Comparison of ENCODE assay signal across 26 cellular contexts in the genomic region with DNA sequence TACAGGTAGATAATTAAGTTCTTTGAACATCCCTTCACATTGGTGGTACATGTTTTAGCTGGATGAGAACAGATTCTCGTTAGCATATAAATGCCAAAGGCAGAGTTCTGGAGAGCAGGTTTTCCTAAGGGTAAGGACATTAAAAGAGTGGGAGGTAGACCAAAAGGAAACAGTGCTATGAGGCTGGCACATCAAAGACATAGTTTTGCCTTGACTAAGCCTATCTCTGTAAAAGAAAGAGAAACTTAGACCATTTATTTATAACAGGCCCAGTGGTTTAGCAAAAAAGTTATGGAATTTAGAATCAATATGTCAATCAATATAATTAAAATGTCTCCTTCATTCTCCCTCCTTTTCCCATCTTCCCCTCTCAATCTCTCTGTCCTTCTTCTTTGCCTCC.
DNase-seq lines count a peak whose midpoint lies in the region; ATAC-seq and TF ChIP-seq lines count a peak whose summit lies in the region.
"Had no signal": no experiment of that assay in that cellular context is flagged by ENCODE, and none has a peak within 500 bp of the region (broad histone marks: within the 10 kb centered on the region; RNA-seq: fewer than 3 reads in every experiment).

No MANE protein-coding gene starts in this region.

- intact Hi-C loops in natural killer cell (cut with micrococcal nuclease): no loop called here
- intact Hi-C loops in left lung (cut with DNase I): no loop called here
- intact Hi-C loops in right cardiac atrium (cut with DNase I): no loop called here

- WGBS in right cardiac atrium: 77% methylated on average over 1 of the region's 1 CpG

- H3K4me3 Mint-ChIP-seq in natural killer cell treated with Interleukin-12 subunit alpha and Interleukin-12 subunit beta and Interleukin-15 and Interleukin-18, amount 100 ng/mL, for 72 hours: peak overlapping the region; percentile 8
- H3K4me3 Mint-ChIP-seq in natural killer cell (no peak overlapping the region), T-helper 17 cell (peak overlapping the region; percentile 52)
- H3K4me3 Mint-ChIP-seq: central memory CD8-positive, alpha-beta T cell; IgD-negative memory B cell had no signal

- H3K27ac Mint-ChIP-seq in natural killer cell treated with Interleukin-12 subunit alpha and Interleukin-12 subunit beta and Interleukin-15 and Interleukin-18, amount 100 ng/mL, for 72 hours: peak overlapping the region; percentile 31 to 63
- H3K27ac Mint-ChIP-seq in natural killer cell (no peak overlapping the region), T-helper 17 cell (peak overlapping the region; percentile 41)

- no peaks in the 10 kb centered on the region for H3K4me1 ChIP-seq in BE2C
- H3K4me1 ChIP-seq in left lung: peaks cover 0 to 25% of the 10 kb centered on the region in 2 donors
- H3K4me1 ChIP-seq in right cardiac atrium (ENCODE audit: control insufficient read depth, insufficient read depth, low read length): no peaks in the 10 kb centered on the region
- H3K4me1 ChIP-seq: lower lobe of right lung, upper lobe of right lung had no signal

- H3K27me3 Mint-ChIP-seq in natural killer cell treated with Interleukin-12 subunit alpha and Interleukin-12 subunit beta and Interleukin-15 and Interleukin-18, amount 100 ng/mL, for 72 hours: no peaks in the 10 kb centered on the region
- no peaks in the 10 kb centered on the region for H3K27me3 Mint-ChIP-seq in natural killer cell (ENCODE audit: low read depth in 2 of 2)
- H3K27me3 Mint-ChIP-seq in T-helper 17 cell: no peaks in the 10 kb centered on the region
- H3K27me3 Mint-ChIP-seq: central memory CD8-positive, alpha-beta T cell; IgD-negative memory B cell had no signal

- no peak for DNase-seq in natural killer cell treated with Interleukin-12 subunit alpha and Interleukin-12 subunit beta and Interleukin-15 and Interleukin-18, amount 100 ng/mL, for 72 hours (ENCODE audit: low spot score)
- DNase-seq in natural killer cell: no peak
- no peak for DNase-seq in T-helper 17 cell
- peak; percentile 31 for DNase-seq in iris pigment epithelial cell (ENCODE audit: low read depth)
- no peak for DNase-seq in BE2C
- no peak for DNase-seq in left lung
- DNase-seq in right cardiac atrium: no peak
- DNase-seq in activated effector memory CD4-positive, alpha-beta T cell treated with anti-CD3 and anti-CD28 coated beads, Interleukin-2, amount 50 U/mL, for 16 hours: no peak
- DNase-seq: activated CD4-positive, alpha-beta T cell treated with anti-CD3 and anti-CD28 coated beads, Interleukin-2, amount 50 U/mL, for 1 hour; activated gamma-delta T cell; anterior cingulate cortex; COR-L47; dermis blood vessel endothelial cell; DMS79; kidney; lower lobe of right lung; mucosa of descending colon; NCI-H2081; NCI-H226; RPMI8226; sigmoid colon; SK-N-SH; upper lobe of right lung; WERI-Rb-1 had no signal

- H3K9me3 Mint-ChIP-seq in natural killer cell treated with Interleukin-12 subunit alpha and Interleukin-12 subunit beta and Interleukin-15 and Interleukin-18, amount 100 ng/mL, for 72 hours: peaks cover 3% of the 10 kb centered on the region
- H3K9me3 Mint-ChIP-seq in natural killer cell: peaks cover 0 to 2% of the 10 kb centered on the region in 2 donors
- H3K9me3 Mint-ChIP-seq: central memory CD8-positive, alpha-beta T cell had no signal

- H3K4me1 Mint-ChIP-seq in natural killer cell treated with Interleukin-12 subunit alpha and Interleukin-12 subunit beta and Interleukin-15 and Interleukin-18, amount 100 ng/mL, for 72 hours (ENCODE audit: low read depth in 2 of 2): peaks cover 42 to 50% of the 10 kb centered on the region in 2 donors
- H3K4me1 Mint-ChIP-seq in natural killer cell: peaks cover 0 to 5% of the 10 kb centered on the region in 2 donors
- H3K4me1 Mint-ChIP-seq in T-helper 17 cell: peaks cover 27% of the 10 kb centered on the region

- peak; percentile 43 to 62 for ATAC-seq in natural killer cell treated with Interleukin-12 subunit alpha and Interleukin-12 subunit beta and Interleukin-15 and Interleukin-18, amount 100 ng/mL, for 72 hours
- ATAC-seq in natural killer cell: no peak
- peak; percentile 32 for ATAC-seq in T-helper 17 cell
- no peak for ATAC-seq in left lung
- ATAC-seq in right cardiac atrium: no peak
- ATAC-seq: lower lobe of right lung, mucosa of descending colon, upper lobe of right lung had no signal

- H3K4me3 ChIP-seq in BE2C (ENCODE audit: low read depth, low read length) (no peak overlapping the region), left lung (no peak overlapping the region), right cardiac atrium (ENCODE audit: low read length) (no peak overlapping the region)
- H3K4me3 ChIP-seq: lower lobe of right lung, mucosa of descending colon, sigmoid colon, upper lobe of right lung had no signal

- no peaks in the 10 kb centered on the region for H3K36me3 ChIP-seq in BE2C
- no peaks in the 10 kb centered on the region for H3K36me3 ChIP-seq in left lung
- H3K36me3 ChIP-seq: lower lobe of right lung, sigmoid colon, upper lobe of right lung, WERI-Rb-1 had no signal

- H3K9me3 ChIP-seq in T-helper 17 cell (ENCODE audit: control insufficient read depth, low read length, poor library complexity, severe bottlenecking) (no peaks in the 10 kb centered on the region), BE2C (no peaks in the 10 kb centered on the region), left lung (no peaks in the 10 kb centered on the region), right cardiac atrium (ENCODE audit: control insufficient read depth, low read length) (no peaks in the 10 kb centered on the region)
- H3K9me3 ChIP-seq: lower lobe of right lung, mucosa of descending colon, sigmoid colon, SK-N-SH, upper lobe of right lung had no signal

- no peak overlapping the region for H3K27ac ChIP-seq in left lung
- no peak overlapping the region for H3K27ac ChIP-seq in right cardiac atrium (ENCODE audit: low read length)
- H3K27ac ChIP-seq: lower lobe of right lung, sigmoid colon, upper lobe of right lung, WERI-Rb-1 had no signal

- peaks cover 10% of the 10 kb centered on the region for H3K36me3 Mint-ChIP-seq in natural killer cell treated with Interleukin-12 subunit alpha and Interleukin-12 subunit beta and Interleukin-15 and Interleukin-18, amount 100 ng/mL, for 72 hours
- H3K36me3 Mint-ChIP-seq in natural killer cell: no peaks in the 10 kb centered on the region
- H3K36me3 Mint-ChIP-seq in T-helper 17 cell (ENCODE audit: low read depth): no peaks in the 10 kb centered on the region
- H3K36me3 Mint-ChIP-seq: IgD-negative memory B cell had no signal

- H3K27me3 ChIP-seq in BE2C: no peaks in the 10 kb centered on the region
- H3K27me3 ChIP-seq in left lung: no peaks in the 10 kb centered on the region
- no peaks in the 10 kb centered on the region for H3K27me3 ChIP-seq in right cardiac atrium (ENCODE audit: control insufficient read depth, insufficient read depth)
- H3K27me3 ChIP-seq: sigmoid colon, upper lobe of right lung had no signal

- no peak for TF ChIP-seq CTCF in natural killer cell (IDR thresholded peaks at IDR 0.05)
- no peak for TF ChIP-seq CTCF in BE2C (IDR thresholded peaks at IDR 0.05; ENCODE audit: low read depth, low read length)
- TF ChIP-seq CTCF in left lung (IDR thresholded peaks at IDR 0.05): no peak

Comparison
In these comparisons a context has a peak if more than half of its experiments do, and no peak if none do; other contexts are left out.
1. ATAC-seq: peak in natural killer cell treated with Interleukin-12 subunit alpha and Interleukin-12 subunit beta and Interleukin-15 and Interleukin-18, amount 100 ng/mL, for 72 hours (2 of 2) and T-helper 17 cell (single experiment); none in natural killer cell (0 of 3), left lung (single experiment) and right cardiac atrium (0 of 2).
2. H3K27ac Mint-ChIP-seq: peak in natural killer cell treated with Interleukin-12 subunit alpha and Interleukin-12 subunit beta and Interleukin-15 and Interleukin-18, amount 100 ng/mL, for 72 hours (2 of 2) and T-helper 17 cell (single experiment); none in natural killer cell (0 of 2).